ENCODE assay signal across 9 cellular contexts in the genomic region with DNA sequence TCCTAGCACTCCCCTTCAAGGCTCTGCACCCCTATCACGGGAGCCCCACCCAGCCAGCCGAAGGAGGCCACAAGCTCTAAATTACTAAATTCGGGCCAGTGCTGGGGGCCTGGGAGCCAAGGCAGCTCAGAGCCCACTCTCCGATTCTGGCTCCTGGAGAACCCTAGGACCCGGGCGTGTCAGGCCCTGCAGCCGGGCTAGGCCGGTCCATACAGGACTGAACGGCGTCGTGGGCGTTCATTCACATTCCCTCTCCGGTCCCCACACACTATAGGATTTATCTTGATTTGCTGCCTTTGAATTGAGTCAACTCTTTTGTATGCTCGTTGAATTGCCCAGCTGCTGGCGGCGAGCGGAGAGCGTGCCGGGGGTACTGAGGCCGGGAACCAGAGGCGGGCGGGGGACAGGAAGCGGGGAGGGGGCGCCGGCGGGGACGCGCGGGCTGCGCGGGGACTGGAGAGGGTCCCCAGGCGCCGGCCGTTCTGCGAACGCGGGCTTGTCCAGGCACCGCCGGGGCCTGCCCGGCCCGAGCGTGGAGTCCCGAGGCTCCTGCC. TPM values are rescaled to one million over a fixed set of nuclear protein-coding genes. Genes with fewer than 3 reads are reported as not detected.
A peak's percentile ranks its signal among the peaks of the same experiment; 100 is the strongest.
DNase-seq lines count a peak whose midpoint lies in the region; ATAC-seq and TF ChIP-seq lines count a peak whose summit lies in the region.
"Had no signal": no experiment of that assay in that cellular context is flagged by ENCODE, and none has a peak within 500 bp of the region (broad histone marks: within the 10 kb centered on the region; RNA-seq: fewer than 3 reads in every experiment).

No MANE protein-coding gene starts in this region.

- TF ChIP-seq POLR2A in ovary (IDR thresholded peaks at IDR 0.05), result no peak

- no peak for ATAC-seq in HG03097 (IDR thresholded peaks at IDR 0.05; ENCODE audit: low FRiP score, unreplicated experiment)
- no peak for ATAC-seq in HG03565 (IDR thresholded peaks at IDR 0.05; ENCODE audit: unreplicated experiment)

- no peak for TF ChIP-seq EP300 in ovary (IDR thresholded peaks at IDR 0.05)

- peaks cover 5% of the 10 kb centered on the region for H3K27me3 ChIP-seq in cardiac muscle cell
- peaks cover 17% of the 10 kb centered on the region for H3K27me3 ChIP-seq in ovary

- H3K4me3 ChIP-seq in cardiac muscle cell (no peak overlapping the region), ovary (no peak overlapping the region)

- H3K36me3 ChIP-seq in cardiac muscle cell, result no peaks in the 10 kb centered on the region
- no peaks in the 10 kb centered on the region for H3K36me3 ChIP-seq in ovary
- H3K36me3 ChIP-seq: thoracic aorta had no signal

- intact Hi-C loops in ovary (cut with DNase I), result loop anchor here (5.0 to 10.0 kb wide), 2 partner anchors 543 to 676 kb away; no protein-coding TSS in a partner anchor

- H3K4me1 ChIP-seq in cardiac muscle cell (ENCODE audit: low read depth) (peaks cover 21% of the 10 kb centered on the region), ovary (ENCODE audit: insufficient read depth) (peaks cover 8% of the 10 kb centered on the region)

- peak overlapping the region; percentile 81 for H3K27ac ChIP-seq in cardiac muscle cell
- H3K27ac ChIP-seq in ovary, result no peak overlapping the region
- H3K27ac ChIP-seq: thoracic aorta had no signal

- 47 to 53% (median 53%) methylated on average over 39 to 43 of the region's 43 CpGs for WGBS in ovary, 3 donors

- DNase-seq in DMS 273 (lab: John Stamatoyannopoulos, UW; ENCODE audit: unreplicated experiment) (peak; percentile 65), DMS 273 treated with DMSO at 0.1 percent for 48 hours (lab: John Stamatoyannopoulos, UW) (no peak), NCI-H345 treated with DMSO at 0.1 percent for 48 hours (lab: John Stamatoyannopoulos, UW; ENCODE audit: unreplicated experiment) (peak; percentile 45), cardiac muscle cell (ENCODE audit: low read depth in 1 of 2, low spot score in 1 of 2) (peak in 1 of 2 donors; percentile 30), ovary (peak in 3 of 5 donors; percentile 5 to 26 (median 13)), Ammon's horn (ENCODE audit: low spot score) (no peak)

- no peaks in the 10 kb centered on the region for H3K9me3 ChIP-seq in cardiac muscle cell (ENCODE audit: low read depth)
- no peaks in the 10 kb centered on the region for H3K9me3 ChIP-seq in ovary
- H3K9me3 ChIP-seq: thoracic aorta had no signal

- TF ChIP-seq CTCF in cardiac muscle cell (IDR thresholded peaks at IDR 0.05; ENCODE audit: low read depth, low read length) (no peak), ovary (IDR thresholded peaks at IDR 0.05) (no peak)

RNA-seq across cellular contexts. Expression of gene ELFN1, which starts 1.1 kb away (rescaled TPM):
- total RNA-seq in cardiac muscle cell (48.7 and 51.6 TPM in 2 replicates), ovary (1 to 10 TPM in 2 of 7 donors, under 1 TPM in 5; 0.25 to 1.5 (median 0.78) TPM)
- polyA plus RNA-seq in cardiac muscle cell (8.9 and 13.4 TPM in 2 replicates), ovary (under 1 TPM; 0.05 to 0.46 TPM)

Comparison
In these comparisons a context has a peak if more than half of its experiments do, and no peak if none do; other contexts are left out.
1. DNase-seq: peak in DMS 273 (single experiment), NCI-H345 treated with DMSO at 0.1 percent for 48 hours (single experiment) and ovary (3 of 5); none in DMS 273 treated with DMSO at 0.1 percent for 48 hours (single experiment) and Ammon's horn (single experiment).
2. RNA of gene ELFN1, which starts 1.1 kb away (total RNA-seq): 48.7 to 51.6 TPM in cardiac muscle cell; 0.25 to 1.5 TPM in ovary; every median in the first group is over 10 times any median in the second.